In genomic region chr9:129023908-129024233, GRCh38 we compare ENCODE assay signal across 14 cellular contexts. TPM values are rescaled to one million over a fixed set of nuclear protein-coding genes. Genes with fewer than 3 reads are reported as not detected.
A peak's percentile ranks its signal among the peaks of the same experiment; 100 is the strongest.
DNase-seq lines count a peak whose midpoint lies in the region; ATAC-seq and TF ChIP-seq lines count a peak whose summit lies in the region.
"Had no signal": no experiment of that assay in that cellular context is flagged by ENCODE, and none has a peak within 500 bp of the region (broad histone marks: within the 10 kb centered on the region; RNA-seq: fewer than 3 reads in every experiment).

No MANE protein-coding gene starts in this region.

- no peaks in the 10 kb centered on the region for H3K9me3 Mint-ChIP-seq in GM23338
- no peaks in the 10 kb centered on the region for H3K9me3 Mint-ChIP-seq in activated CD4-positive, alpha-beta T cell treated with anti-CD3 and anti-CD28 coated beads for 36 hours (ENCODE audit: low read depth)
- H3K9me3 Mint-ChIP-seq: activated naive CD4-positive, alpha-beta T cell treated with anti-CD3 and anti-CD28 coated beads for 36 hours; T-helper 1 cell treated with Interleukin-12 subunit alpha and Interleukin-12 subunit beta and Interleukin-4 antibody, amounts not matched to agents 30 μg/mL and 1 μg/mL, for 36 hours had no signal

- H3K4me1 Mint-ChIP-seq in GM23338 = peaks cover 26% of the 10 kb centered on the region
- H3K4me1 Mint-ChIP-seq in activated CD4-positive, alpha-beta T cell treated with anti-CD3 and anti-CD28 coated beads for 36 hours = peaks cover 25% of the 10 kb centered on the region

- peaks cover 2% of the 10 kb centered on the region; the same call in 2 of the 3 replicates for H3K36me3 Mint-ChIP-seq in GM23338 (ENCODE audit: low read depth)
- peaks cover 2% of the 10 kb centered on the region for H3K36me3 Mint-ChIP-seq in activated CD4-positive, alpha-beta T cell treated with anti-CD3 and anti-CD28 coated beads for 36 hours (ENCODE audit: low read depth)

- no peak for ATAC-seq in GM23338
- no peak for ATAC-seq in activated CD4-positive, alpha-beta T cell treated with anti-CD3 and anti-CD28 coated beads for 36 hours
- ATAC-seq: activated CD4-positive, CD25-positive, alpha-beta regulatory T cell treated with anti-CD3 and anti-CD28 coated beads, Interleukin-2, amount 50 U/mL, for 24 hours had no signal

- CTCF ChIA-PET in activated CD4-positive, alpha-beta T cell treated with anti-CD3 and anti-CD28 coated beads for 36 hours (lab: Charles Lee) = interaction anchor here (0.6 to 0.8 kb wide), 2 partner anchors 8 to 37 kb away, joined by 3 to 4 read pairs; no protein-coding TSS in a partner anchor

- H3K36me3 ChIP-seq in GM23338 (ENCODE audit: insufficient read depth) (no peaks in the 10 kb centered on the region), ascending aorta (peaks cover 2 to 6% of the 10 kb centered on the region in 2 donors), skeletal muscle satellite cell (ENCODE audit: insufficient read depth, low read length) (no peaks in the 10 kb centered on the region)
- H3K36me3 ChIP-seq: prostate gland had no signal

- H3K4me2 ChIP-seq in GM23338 (no peak overlapping the region), skeletal muscle satellite cell (ENCODE audit: low read length) (peak overlapping the region; percentile 17)

- H3F3A ChIP-seq in GM23338 (replicated peaks; ENCODE audit: low read depth) = no peaks in the 10 kb centered on the region

- no peak overlapping the region for H3K4me3 Mint-ChIP-seq in GM23338
- H3K4me3 Mint-ChIP-seq in activated CD4-positive, alpha-beta T cell treated with anti-CD3 and anti-CD28 coated beads for 36 hours = no peak overlapping the region
- H3K4me3 Mint-ChIP-seq: activated naive CD4-positive, alpha-beta T cell treated with anti-CD3 and anti-CD28 coated beads for 36 hours; T-helper 1 cell treated with Interleukin-12 subunit alpha and Interleukin-12 subunit beta and Interleukin-4 antibody, amounts not matched to agents 30 μg/mL and 1 μg/mL, for 36 hours had no signal

- H3K9me3 ChIP-seq in ascending aorta (no peaks in the 10 kb centered on the region), skeletal muscle satellite cell (replicated peaks; ENCODE audit: low read length) (no peaks in the 10 kb centered on the region)
- H3K9me3 ChIP-seq: prostate gland, testis had no signal

- H3K9ac ChIP-seq in skeletal muscle satellite cell (ENCODE audit: low read depth, low read length) = peak overlapping the region; percentile 9

- peak overlapping the region; percentile 31; the same call in 1 of the 2 replicates for H3K27ac Mint-ChIP-seq in GM23338
- no peak overlapping the region for H3K27ac Mint-ChIP-seq in activated CD4-positive, alpha-beta T cell treated with anti-CD3 and anti-CD28 coated beads for 36 hours
- H3K27ac Mint-ChIP-seq: activated naive CD4-positive, alpha-beta T cell treated with anti-CD3 and anti-CD28 coated beads for 36 hours; T-helper 1 cell treated with Interleukin-12 subunit alpha and Interleukin-12 subunit beta and Interleukin-4 antibody, amounts not matched to agents 30 μg/mL and 1 μg/mL, for 36 hours had no signal

- POLR2A ChIA-PET in activated CD4-positive, alpha-beta T cell treated with anti-CD3 and anti-CD28 coated beads for 36 hours (lab: Charles Lee) = no interaction called here

- H3K27ac ChIP-seq in GM23338 (ENCODE audit: low read depth) = no peak overlapping the region
- peak overlapping the region; percentile 56 to 78 for H3K27ac ChIP-seq in ascending aorta
- H3K27ac ChIP-seq in layer of hippocampus (ENCODE audit: low read depth, low read length) = peak overlapping the region; percentile 38
- H3K27ac ChIP-seq: prostate gland, testis had no signal

- no peak for DNase-seq in GM23338 (ENCODE audit: low spot score)
- no peak for DNase-seq in ascending aorta (ENCODE audit: low spot score in 2 of 2)
- no peak for DNase-seq in activated CD4-positive, alpha-beta T cell treated with anti-CD3 and anti-CD28 coated beads for 36 hours
- no peak for DNase-seq in NCI-H1105 (lab: John Stamatoyannopoulos, UW)
- no peak for DNase-seq in COLO829 (ENCODE audit: low spot score)
- no peak for DNase-seq in COR-L47 (lab: John Stamatoyannopoulos, UW)
- DNase-seq: activated CD8-positive, alpha-beta memory T cell treated with anti-CD3 and anti-CD28 coated beads, Interleukin-2, amount 50 U/mL, for 4 hours; activated naive CD4-positive, alpha-beta T cell treated with anti-CD3 and anti-CD28 coated beads for 36 hours had no signal

- TF ChIP-seq CTCF in GM23338 (conservative IDR thresholded peaks at IDR 0.05; ENCODE audit: low read depth in 2 of 2) (no peak), ascending aorta (IDR thresholded peaks at IDR 0.05) (no peak)

- H3K27me3 ChIP-seq in GM23338 (ENCODE audit: insufficient read depth) (no peaks in the 10 kb centered on the region), ascending aorta (no peaks in the 10 kb centered on the region), layer of hippocampus (ENCODE audit: control insufficient read depth, insufficient read depth, low read length) (no peaks in the 10 kb centered on the region), skeletal muscle satellite cell (ENCODE audit: control insufficient read depth, insufficient read depth, low read length) (no peaks in the 10 kb centered on the region)
- H3K27me3 ChIP-seq: testis had no signal

- peaks cover 41% of the 10 kb centered on the region for H3K79me2 ChIP-seq in GM23338 (replicated peaks; ENCODE audit: insufficient read depth)

- H3K4me3 ChIP-seq in GM23338 (no peak overlapping the region), ascending aorta (no peak overlapping the region), skeletal muscle satellite cell (ENCODE audit: low read length) (no peak overlapping the region)
- H3K4me3 ChIP-seq: prostate gland, testis had no signal

- no peaks in the 10 kb centered on the region for H3K9me2 ChIP-seq in GM23338 (ENCODE audit: insufficient read depth)

- H2AFZ ChIP-seq in GM23338 = no peak overlapping the region

- intact Hi-C loops in ascending aorta (cut with DNase I) = no loop called here
- intact Hi-C loops in activated CD4-positive, alpha-beta T cell treated with anti-CD3 and anti-CD28 coated beads for 36 hours (cut with DNase I, micrococcal nuclease) = no loop called here

- H3K27me3 Mint-ChIP-seq in GM23338 (ENCODE audit: insufficient read depth, low read depth, poor library complexity) = peaks cover under 1% of the 10 kb centered on the region
- no peaks in the 10 kb centered on the region for H3K27me3 Mint-ChIP-seq in activated CD4-positive, alpha-beta T cell treated with anti-CD3 and anti-CD28 coated beads for 36 hours

- H4K20me1 ChIP-seq in GM23338 (replicated peaks; ENCODE audit: insufficient read depth) = peaks cover 22% of the 10 kb centered on the region

- H3K4me1 ChIP-seq in GM23338 (ENCODE audit: insufficient read depth) (peaks cover 9% of the 10 kb centered on the region), ascending aorta (peaks cover 17 to 33% of the 10 kb centered on the region in 2 donors), skeletal muscle satellite cell (ENCODE audit: control insufficient read depth, insufficient read depth, low read length) (peaks cover 24% of the 10 kb centered on the region)

TF ChIP-seq in GM23338, 12 proteins besides CTCF, POLR2A, EP300 and RAD21 (continues in another document):
- TF ChIP-seq, protein P1, sequence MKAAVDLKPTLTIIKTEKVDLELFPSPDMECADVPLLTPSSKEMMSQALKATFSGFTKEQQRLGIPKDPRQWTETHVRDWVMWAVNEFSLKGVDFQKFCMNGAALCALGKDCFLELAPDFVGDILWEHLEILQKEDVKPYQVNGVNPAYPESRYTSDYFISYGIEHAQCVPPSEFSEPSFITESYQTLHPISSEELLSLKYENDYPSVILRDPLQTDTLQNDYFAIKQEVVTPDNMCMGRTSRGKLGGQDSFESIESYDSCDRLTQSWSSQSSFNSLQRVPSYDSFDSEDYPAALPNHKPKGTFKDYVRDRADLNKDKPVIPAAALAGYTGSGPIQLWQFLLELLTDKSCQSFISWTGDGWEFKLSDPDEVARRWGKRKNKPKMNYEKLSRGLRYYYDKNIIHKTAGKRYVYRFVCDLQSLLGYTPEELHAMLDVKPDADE (IDR thresholded peaks at IDR 0.05) = no peak

RNA-seq across cellular contexts. Expression of gene SH3GLB2, which starts 4.3 kb away (rescaled TPM):
- 64.3 and 68.0 TPM in 2 replicates for total RNA-seq in GM23338 (2014; rRNA removed; shearing (Covaris generic))
- polyA plus RNA-seq in GM23338 (2016; fragmentation: Nextera tagmentation; extraction: Ambion mirVana) = 21.9 and 22.8 TPM in 2 replicates
- total RNA-seq in ascending aorta = 138 TPM
- total RNA-seq in skeletal muscle satellite cell (2012; rRNA removed) = 24.6 and 27.7 TPM in 2 replicates
- 10 to 100 TPM; 49.1 to 53.7 TPM for total RNA-seq in activated CD4-positive, alpha-beta T cell treated with anti-CD3 and anti-CD28 coated beads for 36 hours

RNA-seq across cellular contexts. Expression of gene MIGA2, which starts 12.6 kb away (rescaled TPM):
- 37.1 and 47.8 TPM in 2 replicates for total RNA-seq in GM23338 (2014; rRNA removed; shearing (Covaris generic))
- 15.3 and 19.3 TPM in 2 replicates for polyA plus RNA-seq in GM23338 (2016; fragmentation: Nextera tagmentation; extraction: Ambion mirVana)
- total RNA-seq in ascending aorta = 39.9 TPM
- 15.7 and 16.2 TPM in 2 replicates for total RNA-seq in skeletal muscle satellite cell (2012; rRNA removed)
- 10 to 100 TPM; 15.7 to 25.8 TPM for total RNA-seq in activated CD4-positive, alpha-beta T cell treated with anti-CD3 and anti-CD28 coated beads for 36 hours

RNA-seq across cellular contexts. Expression of gene DOLPP1, which starts 57.0 kb away (rescaled TPM):
- 30.0 and 31.9 TPM in 2 replicates for total RNA-seq in GM23338 (2014; rRNA removed; shearing (Covaris generic))
- 20.5 and 23.3 TPM in 2 replicates for polyA plus RNA-seq in GM23338 (2016; fragmentation: Nextera tagmentation; extraction: Ambion mirVana)
- 41.7 TPM for total RNA-seq in ascending aorta
- total RNA-seq in skeletal muscle satellite cell (2012; rRNA removed) = 8.6 and 10.5 TPM in 2 replicates
- 10 to 100 TPM; 15.1 to 16.4 TPM for total RNA-seq in activated CD4-positive, alpha-beta T cell treated with anti-CD3 and anti-CD28 coated beads for 36 hours
